ENCODE assay signal across 10 cellular contexts in the genomic region with DNA sequence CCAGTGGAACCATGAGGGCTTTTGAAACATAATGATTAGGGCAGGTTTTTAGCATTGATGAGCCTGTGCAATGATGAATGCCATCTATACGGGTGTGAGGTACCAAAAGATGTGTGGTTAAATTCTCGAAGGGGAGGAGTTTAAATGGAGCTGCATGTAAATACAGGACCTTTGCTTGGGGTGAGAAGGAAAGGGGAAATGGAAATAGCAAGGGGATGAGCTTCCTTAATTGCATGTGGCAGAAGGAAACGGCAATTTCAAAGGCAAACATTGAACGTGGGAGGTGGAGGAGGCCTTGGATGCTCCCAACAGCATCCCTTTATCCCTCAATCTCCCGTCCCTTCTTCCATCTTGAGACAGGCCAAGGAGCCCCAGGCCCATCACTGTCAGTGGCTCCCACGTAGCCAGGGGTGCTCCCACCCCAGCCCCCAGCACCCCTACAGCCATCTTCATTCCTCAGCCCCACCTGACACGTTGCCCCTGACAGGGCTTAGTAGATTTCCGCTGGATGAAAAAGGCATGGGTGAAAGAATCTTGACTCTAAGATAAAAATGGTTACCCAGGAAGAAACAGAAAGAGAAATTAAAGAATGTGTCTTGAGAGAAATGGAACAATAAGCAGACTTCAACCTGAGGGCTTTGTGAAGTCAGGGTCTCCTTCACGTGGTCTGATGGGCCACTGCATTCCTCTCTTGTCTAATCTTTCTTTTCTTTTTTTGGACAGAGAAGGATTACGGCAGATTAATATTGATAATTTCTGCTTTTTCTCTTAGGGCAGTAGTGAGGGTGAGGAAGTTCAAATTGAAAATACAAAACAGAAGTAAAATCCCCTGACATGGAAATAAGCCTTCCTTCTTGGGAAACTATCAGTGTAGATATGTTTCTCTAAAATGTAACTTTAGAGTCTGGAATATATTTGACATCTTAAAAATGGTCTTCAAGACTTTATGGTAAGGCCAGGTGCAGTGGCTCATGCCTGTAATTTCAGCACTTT. TPM values are rescaled to one million over a fixed set of nuclear protein-coding genes. Genes with fewer than 3 reads are reported as not detected.
DNase-seq lines count a peak whose midpoint lies in the region; ATAC-seq and TF ChIP-seq lines count a peak whose summit lies in the region.
"Had no signal": no experiment of that assay in that cellular context is flagged by ENCODE, and none has a peak within 500 bp of the region (broad histone marks: within the 10 kb centered on the region; RNA-seq: fewer than 3 reads in every experiment).

No MANE protein-coding gene starts in this region.

- H3K4me1 Mint-ChIP-seq in dendritic cell treated with granulocyte-macrophage colony-stimulating factor and Interleukin-4, amounts not matched to agents 40 ng/mL and 50 ng/mL, for 4 days (ENCODE audit: low read depth), result peaks cover 70% of the 10 kb centered on the region

- WGBS in thymus, result 88% methylated on average over 10 of the region's 10 CpGs

- no peaks in the 10 kb centered on the region for H3K9me3 ChIP-seq in thymus (ENCODE audit: control insufficient read depth)

- ATAC-seq in Right ventricle myocardium superior (ENCODE audit: poor library complexity) (peak; percentile 46), left cardiac atrium (no peak), HG02884 (IDR thresholded peaks at IDR 0.05; ENCODE audit: unreplicated experiment) (no peak)

- peak overlapping the region; percentile 79 for H3K27ac Mint-ChIP-seq in dendritic cell treated with granulocyte-macrophage colony-stimulating factor and Interleukin-4, amounts not matched to agents 40 ng/mL and 50 ng/mL, for 4 days

- no peaks in the 10 kb centered on the region for H3K27me3 ChIP-seq in thymus (ENCODE audit: control insufficient read depth, insufficient read depth)

- H3K36me3 Mint-ChIP-seq in dendritic cell treated with granulocyte-macrophage colony-stimulating factor and Interleukin-4, amounts not matched to agents 40 ng/mL and 50 ng/mL, for 4 days (ENCODE audit: low read depth), result peaks cover 75% of the 10 kb centered on the region

- no peaks in the 10 kb centered on the region for H3K4me1 ChIP-seq in thymus (ENCODE audit: control insufficient read depth, insufficient read depth, low read length)

- DNase-seq in Right ventricle myocardium superior (no peak), left cardiac atrium (no peak), GM03348 (ENCODE audit: low spot score) (no peak), posterior cingulate gyrus (no peak)
- DNase-seq: NCI-H1105 treated with DMSO at 0.1 percent for 48 hours, PC-9 had no signal

- intact Hi-C loops in Right ventricle myocardium superior (cut with DNase I) (no loop called here), left cardiac atrium (cut with DNase I) (no loop called here), posterior cingulate gyrus (cut with DNase I) (no loop called here)
- intact Hi-C loops in dendritic cell treated with granulocyte-macrophage colony-stimulating factor and Interleukin-4, amounts not matched to agents 40 ng/mL and 50 ng/mL, for 4 days (cut with micrococcal nuclease), result no loop called here

- no peaks in the 10 kb centered on the region for H3K27me3 Mint-ChIP-seq in dendritic cell treated with granulocyte-macrophage colony-stimulating factor and Interleukin-4, amounts not matched to agents 40 ng/mL and 50 ng/mL, for 4 days

- H3K9me3 Mint-ChIP-seq in dendritic cell treated with granulocyte-macrophage colony-stimulating factor and Interleukin-4, amounts not matched to agents 40 ng/mL and 50 ng/mL, for 4 days, result no peaks in the 10 kb centered on the region

- peak overlapping the region; percentile 49 for H3K4me3 Mint-ChIP-seq in dendritic cell treated with granulocyte-macrophage colony-stimulating factor and Interleukin-4, amounts not matched to agents 40 ng/mL and 50 ng/mL, for 4 days

- peak overlapping the region; percentile 31 for H3K27ac ChIP-seq in thymus (ENCODE audit: low read depth)
- H3K27ac ChIP-seq: PC-9 had no signal

- TF ChIP-seq POLR2A in Raji (IDR thresholded peaks at IDR 0.05; ENCODE audit: insufficient read depth, low read depth, low read length), result 0 out of 2 replicates have a peak, but pooled peaks have one; percentile 13

- H3K4me3 ChIP-seq in thymus (ENCODE audit: low read length), result no peak overlapping the region
- H3K4me3 ChIP-seq: PC-9 had no signal

- peaks cover 20% of the 10 kb centered on the region for H3K36me3 ChIP-seq in thymus (ENCODE audit: control insufficient read depth, insufficient read depth)

RNA-seq across cellular contexts. Expression of gene INPP5D, which starts 32.6 kb away (rescaled TPM):
- total RNA-seq in Right ventricle myocardium superior (4.6 TPM), left cardiac atrium (1 to 10 TPM; 7.2 to 9.3 TPM)
- polyA plus RNA-seq in thymus, result 42.0 TPM
